Comparison of ENCODE assay signal across 8 cellular contexts in genomic region chr2:55511508-55512124, GRCh38. TPM values are rescaled to one million over a fixed set of nuclear protein-coding genes. Genes with fewer than 3 reads are reported as not detected.
DNase-seq lines count a peak whose midpoint lies in the region; ATAC-seq, FAIRE-seq and TF ChIP-seq lines count a peak whose summit lies in the region.

No MANE protein-coding gene starts in this region.

- no peak overlapping the region for H3K4me3 Mint-ChIP-seq in CD8-positive, alpha-beta T cell

- H3K4me1 ChIP-seq in HAP-1: no peaks in the 10 kb centered on the region
- no peaks in the 10 kb centered on the region for H3K4me1 ChIP-seq in PC-9 (replicated peaks; ENCODE audit: insufficient read depth)
- H3K4me1 ChIP-seq in CD8-positive, alpha-beta T cell (ENCODE audit: insufficient read depth, low read length): no peaks in the 10 kb centered on the region

- H3K27ac Mint-ChIP-seq in CD8-positive, alpha-beta T cell: no peak overlapping the region

- H3K27me3 Mint-ChIP-seq in CD8-positive, alpha-beta T cell (ENCODE audit: low read depth): no peaks in the 10 kb centered on the region

- no peak overlapping the region for H2AFZ ChIP-seq in PC-9

- no TSS peak for BruUV-seq in PC-9 (replicated peaks; lab: Mats Ljungman, UMichigan)

- no peaks in the 10 kb centered on the region for H3K79me2 ChIP-seq in PC-9 (ENCODE audit: low read depth)

- no peaks in the 10 kb centered on the region for H3K27me3 ChIP-seq in HAP-1 (ENCODE audit: low read depth)
- no peaks in the 10 kb centered on the region for H3K27me3 ChIP-seq in PC-9 (ENCODE audit: insufficient read depth, low read depth)
- no peaks in the 10 kb centered on the region for H3K27me3 ChIP-seq in CD8-positive, alpha-beta T cell (ENCODE audit: insufficient read depth, low read length)

- CTCF ChIA-PET in PC-9 (lab: Charles Lee): no interaction called here
- CTCF ChIA-PET in CD8-positive, alpha-beta T cell (lab: Charles Lee): no interaction called here

- peak; percentile 72 for TF ChIP-seq CTCF in PC-9 (conservative IDR thresholded peaks at IDR 0.05)
- no peak for TF ChIP-seq CTCF in CD8-positive, alpha-beta T cell (IDR thresholded peaks at IDR 0.05)

- no peak overlapping the region for H3K4me2 ChIP-seq in PC-9

- no peaks in the 10 kb centered on the region for H3K4me1 Mint-ChIP-seq in CD8-positive, alpha-beta T cell (ENCODE audit: low read depth)

- intact Hi-C loops in PC-9 (cut with micrococcal nuclease; ENCODE audit: unreplicated experiment): loop anchor here (1.0 to 5.0 kb wide), 2 partner anchors 79 to 242 kb away; partner anchors contain the start of gene MTIF2
- intact Hi-C loops in CD8-positive, alpha-beta T cell (cut with DNase I, micrococcal nuclease): loop anchor here in 1 of 2 experiments (10.0 kb wide), 2 partner anchors 787 to 1397 kb away; partner anchors contain the start of genes ACYP2 and EML6

- FAIRE-seq in A204.1 (lab: Jason Lieb, UNC): peak; percentile 93

- no peaks in the 10 kb centered on the region for H3K36me3 Mint-ChIP-seq in CD8-positive, alpha-beta T cell

- H4K20me1 ChIP-seq in PC-9 (ENCODE audit: insufficient read depth): no peaks in the 10 kb centered on the region

- in situ Hi-C loops in HAP-1 (cut with MboI; ENCODE audit: low sequenced_read_pairs): no loop called here

- no peaks in the 10 kb centered on the region for H3K9me3 Mint-ChIP-seq in CD8-positive, alpha-beta T cell

- H3F3A ChIP-seq in PC-9 (ENCODE audit: insufficient read depth, low read depth): peaks cover under 1% of the 10 kb centered on the region; the same call in 1 of the 2 replicates

- H3K4me3 ChIP-seq in HAP-1: no peak overlapping the region
- H3K4me3 ChIP-seq in PC-9: no peak overlapping the region
- no peak overlapping the region for H3K4me3 ChIP-seq in CD8-positive, alpha-beta T cell (ENCODE audit: low read depth, low read length)

- no peaks in the 10 kb centered on the region for H3K9me2 ChIP-seq in PC-9 (ENCODE audit: insufficient read depth)

- H3K36me3 ChIP-seq in HAP-1 (replicated peaks) (no peaks in the 10 kb centered on the region), PC-9 (ENCODE audit: low read depth) (no peaks in the 10 kb centered on the region)
- H3K36me3 ChIP-seq in CD8-positive, alpha-beta T cell (ENCODE audit: insufficient read depth, low read length): no peaks in the 10 kb centered on the region

- POLR2A ChIA-PET in PC-9 (lab: Charles Lee; ENCODE audit: unreplicated experiment): interaction anchor here (0.7 kb wide), 1 partner anchor 344 kb away, joined by 3 read pairs; no protein-coding TSS in a partner anchor
- POLR2A ChIA-PET in CD8-positive, alpha-beta T cell (lab: Charles Lee): no interaction called here

- ATAC-seq in GM18907 (IDR thresholded peaks at IDR 0.05; ENCODE audit: unreplicated experiment) (no peak), GM19463 (IDR thresholded peaks at IDR 0.05; ENCODE audit: unreplicated experiment) (no peak), HG02938 (IDR thresholded peaks at IDR 0.05; ENCODE audit: unreplicated experiment) (no peak)
- ATAC-seq in CD8-positive, alpha-beta T cell: no peak

- DNase-seq in HAP-1 (ENCODE audit: low spot score in 2 of 2) (peak; percentile 49 to 69), PC-9 (peak in 1 of 2 experiments; percentile 10), foreskin melanocyte (peak; percentile 45)
- no peak for DNase-seq in CD8-positive, alpha-beta T cell

- no peak overlapping the region for H3K27ac ChIP-seq in PC-9
- H3K27ac ChIP-seq in CD8-positive, alpha-beta T cell (ENCODE audit: low read depth, low read length): no peak overlapping the region

- H3K9me3 ChIP-seq in HAP-1 (no peaks in the 10 kb centered on the region), PC-9 (ENCODE audit: insufficient read depth, low read depth) (no peaks in the 10 kb centered on the region)
- no peaks in the 10 kb centered on the region for H3K9me3 ChIP-seq in CD8-positive, alpha-beta T cell (ENCODE audit: low read length)

RNA-seq across cellular contexts. Expression of gene CFAP36, which starts 7.9 kb away (rescaled TPM):
- 51.5 and 56.4 TPM in 2 replicates for total RNA-seq in PC-9 (2021)
- 10 to 100 TPM; 28.4 to 31.3 TPM for total RNA-seq in CD8-positive, alpha-beta T cell

Comparison
In these comparisons a context has a peak if more than half of its experiments do, and no peak if none do; other contexts are left out.
1. DNase-seq: peak in HAP-1 (2 of 2) and foreskin melanocyte (single experiment); none in CD8-positive, alpha-beta T cell (0 of 7).